In the genomic region with DNA sequence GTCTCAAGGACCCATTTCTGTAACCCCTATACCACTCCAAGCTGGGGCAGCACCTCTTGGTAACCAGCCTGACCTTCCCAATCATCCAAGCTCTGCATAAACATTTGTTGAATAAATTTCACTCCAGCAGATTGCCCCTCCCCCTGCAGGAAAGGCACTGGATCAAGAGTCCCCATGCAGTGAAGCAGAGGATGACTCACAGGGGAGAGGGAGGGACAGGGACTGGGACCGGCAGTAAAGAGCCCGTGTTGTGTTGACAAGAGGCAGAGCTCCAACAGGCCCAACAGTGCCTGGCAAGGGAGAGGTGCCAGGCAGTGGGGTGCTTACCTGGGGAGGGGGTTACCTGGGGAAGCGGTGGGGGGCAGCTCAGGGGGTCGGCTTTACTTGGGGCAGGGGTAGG, we compare ENCODE assay signal across 9 cellular contexts. TPM values are rescaled to one million over a fixed set of nuclear protein-coding genes. Genes with fewer than 3 reads are reported as not detected.
A peak's percentile ranks its signal among the peaks of the same experiment; 100 is the strongest.
DNase-seq lines count a peak whose midpoint lies in the region; ATAC-seq and TF ChIP-seq lines count a peak whose summit lies in the region.
"Had no signal": no experiment of that assay in that cellular context is flagged by ENCODE, and none has a peak within 500 bp of the region (broad histone marks: within the 10 kb centered on the region; RNA-seq: fewer than 3 reads in every experiment).

No MANE protein-coding gene starts in this region.

- H3K36me3 ChIP-seq in rectal smooth muscle tissue (ENCODE audit: control insufficient read depth, insufficient read depth, low read length) = no peaks in the 10 kb centered on the region

- no peaks in the 10 kb centered on the region for H3K9me3 Mint-ChIP-seq in HFFc6
- no peaks in the 10 kb centered on the region for H3K9me3 Mint-ChIP-seq in activated CD8-positive, alpha-beta memory T cell treated with anti-CD3 and anti-CD28 coated beads, Interleukin-2, amount 10 ng/mL, durations not matched to agents 7 days and 5 days (ENCODE audit: low read depth)
- H3K9me3 Mint-ChIP-seq: IgD-negative memory B cell had no signal

- H3K9ac ChIP-seq in rectal smooth muscle tissue (ENCODE audit: low read length) = no peak overlapping the region

- no peaks in the 10 kb centered on the region for H3K27me3 ChIP-seq in rectal smooth muscle tissue (ENCODE audit: control insufficient read depth, insufficient read depth, low read length)

- H3K4me3 ChIP-seq in rectal smooth muscle tissue (ENCODE audit: low read length) = no peak overlapping the region

- peak; percentile 72 for DNase-seq in HFFc6
- DNase-seq in T1000 (lab: John Stamatoyannopoulos, UW) = peak; percentile 27
- DNase-seq in glomerular endothelial cell (ENCODE audit: extremely low read depth, low read depth, low spot score) = peak; percentile 34
- DNase-seq in activated CD8-positive, alpha-beta memory T cell treated with anti-CD3 and anti-CD28 coated beads, Interleukin-2, amount 10 ng/mL, durations not matched to agents 7 days and 5 days = no peak
- DNase-seq in GM19240 (ENCODE audit: insufficient read length, low spot score) = no peak
- no peak for DNase-seq in effector CD4-positive, alpha-beta T cell

- no peak for TF ChIP-seq CTCF in HFFc6 (IDR thresholded peaks at IDR 0.05)

- peaks cover 58% of the 10 kb centered on the region for H3K4me1 Mint-ChIP-seq in HFFc6 (ENCODE audit: low read depth)
- peaks cover 2% of the 10 kb centered on the region for H3K4me1 Mint-ChIP-seq in activated CD8-positive, alpha-beta memory T cell treated with anti-CD3 and anti-CD28 coated beads, Interleukin-2, amount 10 ng/mL, durations not matched to agents 7 days and 5 days

- H3K4me1 ChIP-seq in rectal smooth muscle tissue (ENCODE audit: control insufficient read depth, insufficient read depth, low read length) = peaks cover 33% of the 10 kb centered on the region

- H3K27me3 Mint-ChIP-seq in HFFc6 (ENCODE audit: insufficient read depth) = peaks cover 2% of the 10 kb centered on the region; the same call in 1 of the 2 replicates
- H3K27me3 Mint-ChIP-seq in activated CD8-positive, alpha-beta memory T cell treated with anti-CD3 and anti-CD28 coated beads, Interleukin-2, amount 10 ng/mL, durations not matched to agents 7 days and 5 days = no peaks in the 10 kb centered on the region
- H3K27me3 Mint-ChIP-seq: IgD-negative memory B cell had no signal

- CTCF ChIA-PET in activated CD8-positive, alpha-beta memory T cell treated with anti-CD3 and anti-CD28 coated beads, Interleukin-2, amount 10 ng/mL, durations not matched to agents 7 days and 5 days (lab: Charles Lee) = interaction anchor here (1.1 kb wide), 1 partner anchor 434 kb away, joined by 3 read pairs; no protein-coding TSS in a partner anchor

- peak overlapping the region; percentile 84 for H3K27ac Mint-ChIP-seq in HFFc6
- no peak overlapping the region for H3K27ac Mint-ChIP-seq in activated CD8-positive, alpha-beta memory T cell treated with anti-CD3 and anti-CD28 coated beads, Interleukin-2, amount 10 ng/mL, durations not matched to agents 7 days and 5 days
- H3K27ac Mint-ChIP-seq: IgD-negative memory B cell had no signal

- ATAC-seq in HG02798 (IDR thresholded peaks at IDR 0.05; ENCODE audit: poor library complexity, unreplicated experiment) = no peak
- ATAC-seq in activated CD8-positive, alpha-beta memory T cell treated with anti-CD3 and anti-CD28 coated beads, Interleukin-2, amount 10 ng/mL, durations not matched to agents 7 days and 5 days = no peak

- H3K4me3 Mint-ChIP-seq in HFFc6 = peak overlapping the region; percentile 9
- no peak overlapping the region for H3K4me3 Mint-ChIP-seq in activated CD8-positive, alpha-beta memory T cell treated with anti-CD3 and anti-CD28 coated beads, Interleukin-2, amount 10 ng/mL, durations not matched to agents 7 days and 5 days
- H3K4me3 Mint-ChIP-seq: IgD-negative memory B cell had no signal

- H3K36me3 Mint-ChIP-seq in HFFc6 (ENCODE audit: low read depth) = no peaks in the 10 kb centered on the region
- H3K36me3 Mint-ChIP-seq in activated CD8-positive, alpha-beta memory T cell treated with anti-CD3 and anti-CD28 coated beads, Interleukin-2, amount 10 ng/mL, durations not matched to agents 7 days and 5 days = no peaks in the 10 kb centered on the region

- H3K27ac ChIP-seq in rectal smooth muscle tissue (ENCODE audit: low read depth, low read length) = peak overlapping the region; percentile 21

RNA-seq across cellular contexts. Expression of a gene that starts 32.3 kb away (rescaled TPM):
- total RNA-seq in HFFc6 (2021; fragmentation: NEBNext Ultra II Directional; extraction: Animal tissue kit (Norgen Biotek cat#: 25700)) = 10 to 100 TPM; 37.1 to 51.0 (median 44.7) TPM
- total RNA-seq in glomerular endothelial cell = 64.3 and 112 TPM in 2 replicates
- total RNA-seq in activated CD8-positive, alpha-beta memory T cell treated with anti-CD3 and anti-CD28 coated beads, Interleukin-2, amount 10 ng/mL, durations not matched to agents 7 days and 5 days = 10 to 100 TPM; 25.8 to 26.3 TPM

Comparison
In these comparisons a context has a peak if more than half of its experiments do, and no peak if none do; other contexts are left out.
1. DNase-seq: peak in HFFc6 (single experiment), T1000 (single experiment) and glomerular endothelial cell (single experiment); none in activated CD8-positive, alpha-beta memory T cell treated with anti-CD3 and anti-CD28 coated beads, Interleukin-2, amount 10 ng/mL, durations not matched to agents 7 days and 5 days (single experiment), GM19240 (single experiment) and effector CD4-positive, alpha-beta T cell (single experiment).